ENCODE assay signal across 9 cellular contexts in genomic region chr2:204108301-204108700, GRCh38.
A peak's percentile ranks its signal among the peaks of the same experiment; 100 is the strongest.
DNase-seq lines count a peak whose midpoint lies in the region; ATAC-seq, FAIRE-seq and TF ChIP-seq lines count a peak whose summit lies in the region.
"Had no signal": no experiment of that assay in that cellular context is flagged by ENCODE, and none has a peak within 500 bp of the region (broad histone marks: within the 10 kb centered on the region; RNA-seq: fewer than 3 reads in every experiment).

No MANE protein-coding gene starts in this region.

- H4K91ac ChIP-seq in H1 (replicated peaks; ENCODE audit: insufficient read length, low read length) = no peak overlapping the region

- H3K9me3 ChIP-seq in H1 (ENCODE audit: insufficient read depth in 2 of 2, low read depth in 1 of 2, low read length in 1 of 2) = no peaks in the 10 kb centered on the region
- no peaks in the 10 kb centered on the region for H3K9me3 ChIP-seq in neural cell (ENCODE audit: low read length)

- H3F3A ChIP-seq in neural cell (ENCODE audit: insufficient read depth, low read length, poor library complexity, severe bottlenecking) = no peaks in the 10 kb centered on the region

- CTCF ChIA-PET in WTC11 (lab: Charles Lee) (interaction anchor here (0.6 to 2.0 kb wide), 3 partner anchors 54 to 119 kb away, joined by 3 to 5 read pairs (median 3); no protein-coding TSS in a partner anchor), H1 (lab: Charles Lee; ENCODE audit: partially characterized antibody) (interaction anchor here (0.6 to 7.3 kb wide), 9 partner anchors 10 to 1438 kb away, joined by 3 to 46 read pairs (median 4); no protein-coding TSS in a partner anchor)

- no peak overlapping the region for H3K23ac ChIP-seq in H1 (ENCODE audit: insufficient read length)

- H3K4me1 ChIP-seq in H1 (replicated peaks in 1 of 4; ENCODE audit: control insufficient read depth in 3 of 4, insufficient read depth in 4 of 4, low read length in 3 of 4) = peaks cover 0 to 5% (median 0%) of the 10 kb centered on the region in 4 experiments; a peak in 3 of 7 replicates

- H2BK20ac ChIP-seq in H1 (ENCODE audit: low read length) = no peak overlapping the region

- H3K18ac ChIP-seq in H1 (ENCODE audit: extremely low read depth, low read length) = no peak overlapping the region

- ATAC-seq in WTC11 (peak; percentile 95), GM19455 (IDR thresholded peaks at IDR 0.05; ENCODE audit: unreplicated experiment) (no peak)

- no peak overlapping the region for H2AK5ac ChIP-seq in H1 (ENCODE audit: low read depth, low read length)

- no peak overlapping the region for H3K14ac ChIP-seq in H1 (ENCODE audit: insufficient read length)

- no peaks in the 10 kb centered on the region for H3K27me3 Mint-ChIP-seq in WTC11 (ENCODE audit: low read depth)

- TF ChIP-seq EP300 in H1 (IDR thresholded peaks at IDR 0.05; ENCODE audit: borderline replicate concordance in 1 of 2, low read depth in 2 of 2, low read length in 2 of 2) = no peak
- no peak for TF ChIP-seq EP300 in neural cell (conservative IDR thresholded peaks at IDR 0.05; ENCODE audit: poor library complexity, severe bottlenecking)

- POLR2A ChIA-PET in WTC11 (lab: Charles Lee) (no interaction called here), H1 (lab: Charles Lee; ENCODE audit: partially characterized antibody) (no interaction called here)

- no peaks in the 10 kb centered on the region for H3K79me1 ChIP-seq in H1 (ENCODE audit: low read depth, low read length)

- peaks cover 14% of the 10 kb centered on the region for H3K4me1 Mint-ChIP-seq in WTC11

- H2BK5ac ChIP-seq in H1 (ENCODE audit: low read depth, low read length) = no peak overlapping the region

- H3K9ac ChIP-seq in H1 (replicated peaks in 1 of 4; ENCODE audit: extremely low read depth in 1 of 4, low read depth in 3 of 4, low read length in 3 of 4) (no peak overlapping the region), neural cell (ENCODE audit: low read length) (peak overlapping the region; percentile 23)

- TF ChIP-seq CTCF in LNCaP clone FGC (IDR thresholded peaks at IDR 0.05; ENCODE audit: control insufficient read depth, extremely low read depth, insufficient read depth) = peak; percentile 38
- peak; percentile 70 for TF ChIP-seq CTCF in WTC11 (IDR thresholded peaks at IDR 0.05)
- TF ChIP-seq CTCF in H1 (IDR thresholded peaks at IDR 0.05; ENCODE audit: control extremely low read depth in 1 of 3, insufficient read depth in 1 of 3, low read depth in 1 of 3, low read length in 3 of 3) = peak; percentile 46 to 59 (median 58)
- peak; percentile 50 for TF ChIP-seq CTCF in neural cell (IDR thresholded peaks at IDR 0.05; ENCODE audit: poor library complexity, severe bottlenecking)

- H2AFZ ChIP-seq in H1 (ENCODE audit: low read length) (peak overlapping the region; percentile 95), neural cell (ENCODE audit: low read depth, low read length) (no peak overlapping the region)

- no peaks in the 10 kb centered on the region for H3K79me2 ChIP-seq in H1 (ENCODE audit: control insufficient read depth in 1 of 2, insufficient read depth in 2 of 2, low read length in 2 of 2)
- no peaks in the 10 kb centered on the region for H3K79me2 ChIP-seq in neural cell (replicated peaks; ENCODE audit: insufficient read depth, low read length)

- H3K4me3 Mint-ChIP-seq in WTC11 = no peak overlapping the region

- no peak overlapping the region for H4K5ac ChIP-seq in H1 (ENCODE audit: insufficient read length, low read depth, low read length)

- H3K36me3 ChIP-seq in H1 (ENCODE audit: control insufficient read depth in 2 of 4, insufficient read depth in 4 of 4, low read length in 3 of 4) (no peaks in the 10 kb centered on the region), neural cell (ENCODE audit: insufficient read depth, low read length) (no peaks in the 10 kb centered on the region)

- FAIRE-seq in H1 (lab: Jason Lieb, UNC) = peak; percentile 60

- WGBS in H1 (ENCODE audit: extremely low coverage in 1 of 2, insufficient coverage in 1 of 2, insufficient read length in 1 of 2, insufficient replicate concordance in 2 of 2, low coverage in 1 of 2, low lambda C conversion rate in 2 of 2, missing lambda C conversion rate in 1 of 2), 2 experiments = 5% methylated on average over 3 of the region's 3 CpGs; no CpG with 5 or more reads in 1 of the 2 experiments

- no peaks in the 10 kb centered on the region for H3K36me3 Mint-ChIP-seq in WTC11

- no peaks in the 10 kb centered on the region for H3K27me3 ChIP-seq in H1 (replicated peaks in 1 of 4; ENCODE audit: control insufficient read depth in 3 of 4, extremely low read depth in 1 of 4, insufficient read depth in 3 of 4, low read length in 3 of 4)
- no peaks in the 10 kb centered on the region for H3K27me3 ChIP-seq in neural cell (ENCODE audit: insufficient read depth, low read depth, low read length)

- no peak overlapping the region for H3K27ac Mint-ChIP-seq in WTC11

- no peak overlapping the region for H4K8ac ChIP-seq in H1 (ENCODE audit: extremely low read depth, insufficient read depth, low read length)

- peak; percentile 43 to 47 (median 46) for DNase-seq in stimulated activated CD4-positive, alpha-beta T cell treated with anti-CD3 and anti-CD28 coated beads, Interleukin-12 subunit alpha, Interleukin-12 subunit beta, amount 100 ng/mL, for 48 hours (ENCODE audit: low read depth in 2 of 3, low spot score in 1 of 3)
- no peak for DNase-seq in stimulated activated CD4-positive, alpha-beta T cell treated with anti-CD3 and anti-CD28 coated beads, Interleukin-12 subunit alpha, Interleukin-12 subunit beta, amount 100 ng/mL, for 4 hours
- DNase-seq in LNCaP clone FGC (ENCODE audit: low read depth) = no peak
- DNase-seq in WTC11 (ENCODE audit: low spot score) = peak; percentile 36
- no peak for DNase-seq in H1 (ENCODE audit: low read depth in 1 of 2, low spot score in 2 of 2)
- no peak for DNase-seq in mucosa of gallbladder (ENCODE audit: low spot score)

- no peaks in the 10 kb centered on the region for H3K9me2 ChIP-seq in neural cell (ENCODE audit: insufficient read depth, low read length)

- H2BK12ac ChIP-seq in H1 (ENCODE audit: low read depth, low read length) = no peak overlapping the region

- no peak overlapping the region for H3K4me2 ChIP-seq in H1 (ENCODE audit: insufficient read depth in 1 of 2, low read depth in 2 of 2, low read length in 2 of 2)
- peak overlapping the region; percentile 32 for H3K4me2 ChIP-seq in neural cell (ENCODE audit: low read length)

- no peak overlapping the region for H3K4ac ChIP-seq in H1 (replicated peaks; ENCODE audit: insufficient read length, low read depth, low read length)

- no peak overlapping the region for H2BK120ac ChIP-seq in H1 (replicated peaks; ENCODE audit: low read depth, low read length)

- H2BK15ac ChIP-seq in H1 (ENCODE audit: low read length) = no peak overlapping the region

- H3K23me2 ChIP-seq in H1 (ENCODE audit: low read depth, low read length) = no peaks in the 10 kb centered on the region

- TF ChIP-seq RAD21 in H1 (IDR thresholded peaks at IDR 0.05 in 1 of 2, conservative IDR thresholded peaks at IDR 0.05 in 1 of 2; ENCODE audit: low read depth in 2 of 2, low read length in 2 of 2) (peak; percentile 78 to 82), neural cell (conservative IDR thresholded peaks at IDR 0.05) (peak; percentile 65)

- H3K27ac ChIP-seq in H1 (ENCODE audit: low read depth, low read length) (no peak overlapping the region), neural cell (ENCODE audit: low read length) (peak overlapping the region; percentile 44)
- H3K27ac ChIP-seq: epithelial cell of prostate had no signal

- TF ChIP-seq POLR2A in H1 (IDR thresholded peaks at IDR 0.05; ENCODE audit: control extremely low read depth in 1 of 2, low read depth in 2 of 2, low read length in 2 of 2) = no peak

- H3K56ac ChIP-seq in H1 (replicated peaks; ENCODE audit: insufficient read length, low read depth, low read length) = no peak overlapping the region

- no peak overlapping the region for H3K4me3 ChIP-seq in LNCaP clone FGC (ENCODE audit: low read depth, low read length)
- H3K4me3 ChIP-seq in H1 (ENCODE audit: extremely low read depth in 1 of 4, insufficient read depth in 2 of 4, low read depth in 3 of 4, low read length in 4 of 4) = no peak overlapping the region
- no peak overlapping the region for H3K4me3 ChIP-seq in neural cell (ENCODE audit: low read length)

- H4K20me1 ChIP-seq in H1 (replicated peaks in 1 of 2; ENCODE audit: control insufficient read depth in 1 of 2, insufficient read depth in 2 of 2, low read length in 2 of 2) = no peaks in the 10 kb centered on the region
- H4K20me1 ChIP-seq in neural cell (ENCODE audit: insufficient read depth) = no peaks in the 10 kb centered on the region

- H3K9me3 Mint-ChIP-seq in WTC11 = no peaks in the 10 kb centered on the region

TF ChIP-seq in WTC11, 78 proteins besides CTCF, POLR2A, EP300 and RAD21 (continues in another document):
- TF ChIP-seq CREM (CRISPR knock-in tag; IDR thresholded peaks at IDR 0.05) (no peak), E2F5 (CRISPR knock-in tag; IDR thresholded peaks at IDR 0.05) (no peak)

TF ChIP-seq in H1, 55 proteins besides CTCF, POLR2A, EP300 and RAD21 (continues in another document):
- no peak for TF ChIP-seq HDAC2 (IDR thresholded peaks at IDR 0.05; ENCODE audit: borderline replicate concordance in 1 of 2, low read depth in 2 of 2, low read length in 2 of 2)
- TF ChIP-seq YY1 (IDR thresholded peaks at IDR 0.05; ENCODE audit: low read depth, low read length) = 0 out of 2 replicates have a peak, but pooled peaks have one; percentile 12
- peak; percentile 81 for TF ChIP-seq TEAD4 (IDR thresholded peaks at IDR 0.05; ENCODE audit: low read depth, low read length)

TF ChIP-seq in neural cell, 6 proteins besides CTCF, POLR2A, EP300 and RAD21:
- TF ChIP-seq SMC3 (conservative IDR thresholded peaks at IDR 0.05; ENCODE audit: poor library complexity) (peak; percentile 62), TAF1 (IDR thresholded peaks at IDR 0.05; ENCODE audit: low read depth) (no peak)

Comparison
In these comparisons a context has a peak if more than half of its experiments do, and no peak if none do; other contexts are left out.
1. DNase-seq: peak in stimulated activated CD4-positive, alpha-beta T cell treated with anti-CD3 and anti-CD28 coated beads, Interleukin-12 subunit alpha, Interleukin-12 subunit beta, amount 100 ng/mL, for 48 hours (3 of 3) and WTC11 (single experiment); none in stimulated activated CD4-positive, alpha-beta T cell treated with anti-CD3 and anti-CD28 coated beads, Interleukin-12 subunit alpha, Interleukin-12 subunit beta, amount 100 ng/mL, for 4 hours (single experiment), LNCaP clone FGC (single experiment), H1 (0 of 2) and mucosa of gallbladder (single experiment).
2. Peak in every context shown above with its lines, with median percentiles within 50 percentile points of each other: CTCF ChIP-seq.